In genomic region chr5:88830567-88830966, GRCh38 we compare ENCODE assay signal across 16 cellular contexts. TPM values are rescaled to one million over a fixed set of nuclear protein-coding genes. Genes with fewer than 3 reads are reported as not detected.
DNase-seq lines count a peak whose midpoint lies in the region; ATAC-seq and TF ChIP-seq lines count a peak whose summit lies in the region.
"Had no signal": no experiment of that assay in that cellular context is flagged by ENCODE, and none has a peak within 500 bp of the region (broad histone marks: within the 10 kb centered on the region; RNA-seq: fewer than 3 reads in every experiment).

No MANE protein-coding gene starts in this region.

- H3K79me2 ChIP-seq in smooth muscle cell (ENCODE audit: low read depth): no peaks in the 10 kb centered on the region

- no peaks in the 10 kb centered on the region for H3K36me3 ChIP-seq in suprapubic skin
- no peaks in the 10 kb centered on the region for H3K36me3 ChIP-seq in smooth muscle cell (ENCODE audit: low read depth)

- DNase-seq in activated naive CD4-positive, alpha-beta T cell treated with anti-CD3 and anti-CD28 coated beads, Interleukin-2, amount 10 ng/mL, durations not matched to agents 7 days and 5 days: peak; percentile 22
- no peak for DNase-seq in activated naive CD4-positive, alpha-beta T cell treated with anti-CD3 and anti-CD28 coated beads for 36 hours
- no peak for DNase-seq in caudate nucleus (lab: John Stamatoyannopoulos, UW)
- no peak for DNase-seq in suprapubic skin (ENCODE audit: low spot score in 2 of 2)
- no peak for DNase-seq in smooth muscle cell (lab: John Stamatoyannopoulos, UW; ENCODE audit: unreplicated experiment)
- DNase-seq in NCI-H1694 treated with DMSO at 0.1 percent for 48 hours (lab: John Stamatoyannopoulos, UW): no peak
- no peak for DNase-seq in Kasumi-1 (lab: John Stamatoyannopoulos, UW)
- DNase-seq: activated CD8-positive, alpha-beta memory T cell treated with anti-CD3 and anti-CD28 coated beads, Interleukin-2, amount 50 U/mL, for 4 hours; body of pancreas; DMS53; mucosa of descending colon; NCI-H345; stimulated activated CD4-positive, alpha-beta T cell treated with anti-CD3 and anti-CD28 coated beads, Interleukin-4, amount 100 ng/mL, for 4 hours had no signal

- H3F3A ChIP-seq in smooth muscle cell (ENCODE audit: low read depth): no peaks in the 10 kb centered on the region

- H3K4me1 ChIP-seq in suprapubic skin (peaks cover 33% of the 10 kb centered on the region), smooth muscle cell (ENCODE audit: low read depth) (peaks cover 5% of the 10 kb centered on the region)
- H3K4me1 ChIP-seq: A549 had no signal

- CTCF ChIA-PET in activated naive CD4-positive, alpha-beta T cell treated with anti-CD3 and anti-CD28 coated beads, Interleukin-2, amount 10 ng/mL, durations not matched to agents 7 days and 5 days (lab: Charles Lee): no interaction called here
- CTCF ChIA-PET in activated naive CD4-positive, alpha-beta T cell treated with anti-CD3 and anti-CD28 coated beads for 36 hours (lab: Charles Lee): interaction anchor here (0.6 kb wide), 1 partner anchor 99 kb away, joined by 3 read pairs; no protein-coding TSS in a partner anchor

- peaks cover 4% of the 10 kb centered on the region for H3K27me3 Mint-ChIP-seq in activated naive CD4-positive, alpha-beta T cell treated with anti-CD3 and anti-CD28 coated beads, Interleukin-2, amount 10 ng/mL, durations not matched to agents 7 days and 5 days
- H3K27me3 Mint-ChIP-seq in activated naive CD4-positive, alpha-beta T cell treated with anti-CD3 and anti-CD28 coated beads for 36 hours (ENCODE audit: low read depth): peaks cover 13% of the 10 kb centered on the region

- no peak for TF ChIP-seq EP300 in suprapubic skin (IDR thresholded peaks at IDR 0.05)

- H4K20me1 ChIP-seq in smooth muscle cell (ENCODE audit: low read depth): no peaks in the 10 kb centered on the region

- H3K27me3 ChIP-seq in suprapubic skin (no peaks in the 10 kb centered on the region), smooth muscle cell (ENCODE audit: low read depth) (no peaks in the 10 kb centered on the region)
- H3K27me3 ChIP-seq: body of pancreas had no signal

- no peak for TF ChIP-seq POLR2A in suprapubic skin (IDR thresholded peaks at IDR 0.05)

- peak; percentile 14 for ATAC-seq in HG03432 (IDR thresholded peaks at IDR 0.05; ENCODE audit: unreplicated experiment)
- ATAC-seq: A549, body of pancreas, mucosa of descending colon had no signal

- no peak overlapping the region for H3K4me3 Mint-ChIP-seq in activated naive CD4-positive, alpha-beta T cell treated with anti-CD3 and anti-CD28 coated beads, Interleukin-2, amount 10 ng/mL, durations not matched to agents 7 days and 5 days
- H3K4me3 Mint-ChIP-seq in activated naive CD4-positive, alpha-beta T cell treated with anti-CD3 and anti-CD28 coated beads for 36 hours: no peak overlapping the region

- peak overlapping the region; percentile 20 for H3K27ac ChIP-seq in caudate nucleus (ENCODE audit: low read depth, low read length)
- H3K27ac ChIP-seq in suprapubic skin: peak overlapping the region; percentile 33
- no peak overlapping the region for H3K27ac ChIP-seq in smooth muscle cell (ENCODE audit: low read depth)
- H3K27ac ChIP-seq: A549, epithelial cell of prostate had no signal

- no peaks in the 10 kb centered on the region for H3K9me3 ChIP-seq in suprapubic skin
- H3K9me3 ChIP-seq in smooth muscle cell (replicated peaks; ENCODE audit: low read depth): no peaks in the 10 kb centered on the region
- H3K9me3 ChIP-seq: A549, body of pancreas, mucosa of descending colon had no signal

- H3K4me1 Mint-ChIP-seq in activated naive CD4-positive, alpha-beta T cell treated with anti-CD3 and anti-CD28 coated beads, Interleukin-2, amount 10 ng/mL, durations not matched to agents 7 days and 5 days: peaks cover 45% of the 10 kb centered on the region
- H3K4me1 Mint-ChIP-seq in activated naive CD4-positive, alpha-beta T cell treated with anti-CD3 and anti-CD28 coated beads for 36 hours (ENCODE audit: low read depth): peaks cover 50% of the 10 kb centered on the region

- H3K4me2 ChIP-seq in smooth muscle cell: no peak overlapping the region
- H3K4me2 ChIP-seq: A549 had no signal

- intact Hi-C loops in activated naive CD4-positive, alpha-beta T cell treated with anti-CD3 and anti-CD28 coated beads for 36 hours (cut with micrococcal nuclease): loop anchor here (5.0 to 10.0 kb wide), 3 partner anchors 98 to 1577 kb away; partner anchors contain the start of genes CCNH and CETN3

- no peaks in the 10 kb centered on the region for H3K36me3 Mint-ChIP-seq in activated naive CD4-positive, alpha-beta T cell treated with anti-CD3 and anti-CD28 coated beads, Interleukin-2, amount 10 ng/mL, durations not matched to agents 7 days and 5 days
- H3K36me3 Mint-ChIP-seq in activated naive CD4-positive, alpha-beta T cell treated with anti-CD3 and anti-CD28 coated beads for 36 hours (ENCODE audit: low read depth): no peaks in the 10 kb centered on the region

- no peak overlapping the region for H3K9ac ChIP-seq in smooth muscle cell (ENCODE audit: low read depth)

- no peak overlapping the region for H2AFZ ChIP-seq in smooth muscle cell (ENCODE audit: low read depth)

- no peak overlapping the region for H3K4me3 ChIP-seq in suprapubic skin
- H3K4me3 ChIP-seq in smooth muscle cell: no peak overlapping the region
- H3K4me3 ChIP-seq: A549, body of pancreas, mucosa of descending colon had no signal

- TF ChIP-seq CTCF in suprapubic skin (IDR thresholded peaks at IDR 0.05) (no peak), smooth muscle cell (IDR thresholded peaks at IDR 0.05; ENCODE audit: borderline replicate concordance, insufficient read depth, poor library complexity, severe bottlenecking) (no peak)

- no peak overlapping the region for H3K27ac Mint-ChIP-seq in activated naive CD4-positive, alpha-beta T cell treated with anti-CD3 and anti-CD28 coated beads, Interleukin-2, amount 10 ng/mL, durations not matched to agents 7 days and 5 days
- H3K27ac Mint-ChIP-seq in activated naive CD4-positive, alpha-beta T cell treated with anti-CD3 and anti-CD28 coated beads for 36 hours: no peak overlapping the region

- H3K9me3 Mint-ChIP-seq in activated naive CD4-positive, alpha-beta T cell treated with anti-CD3 and anti-CD28 coated beads, Interleukin-2, amount 10 ng/mL, durations not matched to agents 7 days and 5 days: no peaks in the 10 kb centered on the region
- H3K9me3 Mint-ChIP-seq in activated naive CD4-positive, alpha-beta T cell treated with anti-CD3 and anti-CD28 coated beads for 36 hours: no peaks in the 10 kb centered on the region

RNA-seq across cellular contexts. Expression of gene MEF2C, which starts 52.4 kb away (rescaled TPM):
- total RNA-seq in activated naive CD4-positive, alpha-beta T cell treated with anti-CD3 and anti-CD28 coated beads for 36 hours: not detected
- total RNA-seq in suprapubic skin: 10 to 100 TPM in 2 of 4 donors, 1 to 10 TPM in 2; 5.9 to 15.9 (median 10.1) TPM
- total RNA-seq in smooth muscle cell: 10.7 and 14.0 TPM in 2 replicates
- polyA plus RNA-seq in smooth muscle cell: 8.1 and 11.4 TPM in 2 replicates

Comparison
In these comparisons a context has a peak if more than half of its experiments do, and no peak if none do; other contexts are left out.
1. RNA of gene MEF2C, which starts 52.4 kb away (total RNA-seq): 10.7 to 14.0 TPM in smooth muscle cell and 5.9 to 15.9 TPM in suprapubic skin; not detected in activated naive CD4-positive, alpha-beta T cell treated with anti-CD3 and anti-CD28 coated beads for 36 hours; every median in the first group is over 4 times any median in the second.